Comparison of ENCODE assay signal across 12 cellular contexts in genomic region chr9:36575411-36575882, GRCh38. TPM values are rescaled to one million over a fixed set of nuclear protein-coding genes. Genes with fewer than 3 reads are reported as not detected.
DNase-seq lines count a peak whose midpoint lies in the region; ATAC-seq, FAIRE-seq and TF ChIP-seq lines count a peak whose summit lies in the region.
"Had no signal": no experiment of that assay in that cellular context is flagged by ENCODE, and none has a peak within 500 bp of the region (broad histone marks: within the 10 kb centered on the region; RNA-seq: fewer than 3 reads in every experiment).

No MANE protein-coding gene starts in this region.

- peak overlapping the region; percentile 26 for H3K4me3 ChIP-seq in endodermal cell (ENCODE audit: low read length)

- H3K4me1 Mint-ChIP-seq in activated naive CD4-positive, alpha-beta T cell treated with anti-CD3 and anti-CD28 coated beads, Interleukin-2, amount 10 ng/mL, durations not matched to agents 7 days and 5 days: peaks cover 57% of the 10 kb centered on the region
- H3K4me1 Mint-ChIP-seq in endodermal cell: peaks cover 17% of the 10 kb centered on the region
- H3K4me1 Mint-ChIP-seq in stimulated activated effector memory CD8-positive, alpha-beta T cell treated with anti-CD3 and anti-CD28 coated beads, Interleukin-12 subunit alpha, Interleukin-12 subunit beta, amount 100 ng/mL, for 72 hours: peaks cover 39% of the 10 kb centered on the region

- H3K4me3 Mint-ChIP-seq in activated naive CD4-positive, alpha-beta T cell treated with anti-CD3 and anti-CD28 coated beads, Interleukin-2, amount 10 ng/mL, durations not matched to agents 7 days and 5 days: peak overlapping the region; percentile 27
- peak overlapping the region; percentile 18 for H3K4me3 Mint-ChIP-seq in endodermal cell
- peak overlapping the region; percentile 90 for H3K4me3 Mint-ChIP-seq in stimulated activated effector memory CD8-positive, alpha-beta T cell treated with anti-CD3 and anti-CD28 coated beads, Interleukin-12 subunit alpha, Interleukin-12 subunit beta, amount 100 ng/mL, for 72 hours

- H3K4me1 ChIP-seq in endodermal cell (ENCODE audit: control insufficient read depth, insufficient read depth, low read length): no peaks in the 10 kb centered on the region

- DNase-seq in activated naive CD4-positive, alpha-beta T cell treated with anti-CD3 and anti-CD28 coated beads, Interleukin-2, amount 10 ng/mL, durations not matched to agents 7 days and 5 days: no peak
- DNase-seq in activated naive CD4-positive, alpha-beta T cell treated with Interleukin-2 at 50 U/mL for 16 hours: no peak
- DNase-seq in RWPE1 (ENCODE audit: low spot score) (peak; percentile 30), endodermal cell (no peak), H54 (ENCODE audit: insufficient read length, low spot score) (no peak)
- DNase-seq in stimulated activated effector memory CD8-positive, alpha-beta T cell treated with anti-CD3 and anti-CD28 coated beads, Interleukin-12 subunit alpha, Interleukin-12 subunit beta, amount 100 ng/mL, for 72 hours (ENCODE audit: low spot score in 2 of 2): no peak
- DNase-seq: aorta, NCI-H187 treated with DMSO at 0.1 percent for 48 hours, posterior cingulate gyrus, T-helper 9 cell had no signal

- H3K27ac ChIP-seq in RWPE1 (no peak overlapping the region), endodermal cell (ENCODE audit: low read depth, low read length) (no peak overlapping the region)

- H3K9ac ChIP-seq in endodermal cell (ENCODE audit: extremely low read depth, low read length, poor library complexity, severe bottlenecking): no peak overlapping the region

- peaks cover 6% of the 10 kb centered on the region for H3K27me3 Mint-ChIP-seq in activated naive CD4-positive, alpha-beta T cell treated with anti-CD3 and anti-CD28 coated beads, Interleukin-2, amount 10 ng/mL, durations not matched to agents 7 days and 5 days
- no peaks in the 10 kb centered on the region for H3K27me3 Mint-ChIP-seq in endodermal cell (ENCODE audit: insufficient read depth)

- no peaks in the 10 kb centered on the region for H3K27me3 ChIP-seq in endodermal cell (ENCODE audit: control insufficient read depth, insufficient read depth, low read length, poor library complexity, severe bottlenecking)

- TF ChIP-seq CTCF in RWPE1 (conservative IDR thresholded peaks at IDR 0.05; ENCODE audit: low read depth) (no peak), endodermal cell (conservative IDR thresholded peaks at IDR 0.05) (no peak)

- CTCF ChIA-PET in activated naive CD4-positive, alpha-beta T cell treated with anti-CD3 and anti-CD28 coated beads, Interleukin-2, amount 10 ng/mL, durations not matched to agents 7 days and 5 days (lab: Charles Lee): interaction anchor here (0.6 to 2.2 kb wide), 2 partner anchors 169 to 807 kb away, joined by 3 to 6 read pairs; no protein-coding TSS in a partner anchor
- CTCF ChIA-PET in RWPE1 (lab: Yijun Ruan, JAX): interaction anchor here (0.6 kb wide), 1 partner anchor 168 kb away, joined by 3 read pairs; no protein-coding TSS in a partner anchor

- H3K36me3 ChIP-seq in endodermal cell (ENCODE audit: control insufficient read depth, insufficient read depth, low read length): peaks cover 25% of the 10 kb centered on the region

- FAIRE-seq in H54 (lab: Jason Lieb, UNC): no peak

- no peaks in the 10 kb centered on the region for H3K9me3 Mint-ChIP-seq in activated naive CD4-positive, alpha-beta T cell treated with anti-CD3 and anti-CD28 coated beads, Interleukin-2, amount 10 ng/mL, durations not matched to agents 7 days and 5 days
- no peaks in the 10 kb centered on the region for H3K9me3 Mint-ChIP-seq in endodermal cell
- H3K9me3 Mint-ChIP-seq in stimulated activated effector memory CD8-positive, alpha-beta T cell treated with anti-CD3 and anti-CD28 coated beads, Interleukin-12 subunit alpha, Interleukin-12 subunit beta, amount 100 ng/mL, for 72 hours: no peaks in the 10 kb centered on the region

- WGBS in endodermal cell (ENCODE audit: insufficient coverage in 1 of 2, insufficient read length in 1 of 2), 2 experiments: 90 to 100% methylated on average over 1 to 2 of the region's 2 CpGs

- no peaks in the 10 kb centered on the region for H3K9me3 ChIP-seq in endodermal cell (ENCODE audit: control insufficient read depth, low read length)

- TF ChIP-seq POLR2A in H54 (IDR thresholded peaks at IDR 0.05; ENCODE audit: low read depth, low read length): no peak

- POLR2A ChIA-PET in RWPE1 (lab: Yijun Ruan, JAX; ENCODE audit: low non-redundant PET): interaction anchor here (0.6 kb wide), 1 partner anchor 41 kb away, joined by 10 read pairs; no protein-coding TSS in a partner anchor

- H3K36me3 Mint-ChIP-seq in activated naive CD4-positive, alpha-beta T cell treated with anti-CD3 and anti-CD28 coated beads, Interleukin-2, amount 10 ng/mL, durations not matched to agents 7 days and 5 days: peaks cover 39% of the 10 kb centered on the region
- H3K36me3 Mint-ChIP-seq in endodermal cell (ENCODE audit: low read depth): peaks cover 18% of the 10 kb centered on the region
- peaks cover 30% of the 10 kb centered on the region for H3K36me3 Mint-ChIP-seq in stimulated activated effector memory CD8-positive, alpha-beta T cell treated with anti-CD3 and anti-CD28 coated beads, Interleukin-12 subunit alpha, Interleukin-12 subunit beta, amount 100 ng/mL, for 72 hours

- peak overlapping the region; percentile 76 for H3K27ac Mint-ChIP-seq in activated naive CD4-positive, alpha-beta T cell treated with anti-CD3 and anti-CD28 coated beads, Interleukin-2, amount 10 ng/mL, durations not matched to agents 7 days and 5 days
- peak overlapping the region; percentile 65 for H3K27ac Mint-ChIP-seq in endodermal cell
- peak overlapping the region; percentile 46 for H3K27ac Mint-ChIP-seq in stimulated activated effector memory CD8-positive, alpha-beta T cell treated with anti-CD3 and anti-CD28 coated beads, Interleukin-12 subunit alpha, Interleukin-12 subunit beta, amount 100 ng/mL, for 72 hours

- no peak for ATAC-seq in stimulated activated effector memory CD8-positive, alpha-beta T cell treated with anti-CD3 and anti-CD28 coated beads, Interleukin-12 subunit alpha, Interleukin-12 subunit beta, amount 100 ng/mL, for 72 hours
- ATAC-seq in HG02571 (IDR thresholded peaks at IDR 0.05; ENCODE audit: unreplicated experiment) (no peak), HG02840 (IDR thresholded peaks at IDR 0.05; ENCODE audit: low FRiP score, unreplicated experiment) (no peak)

RNA-seq across cellular contexts. Expression of gene MELK, which starts 2.8 kb away (rescaled TPM):
- total RNA-seq in endodermal cell: 10 to 100 TPM; 45.6 to 88.9 TPM
- 51.1 TPM for polyA plus RNA-seq in endodermal cell (2013, experiment 1 of 2)
- polyA plus RNA-seq in endodermal cell (2013, experiment 2 of 2): 50.6 TPM

Comparison
In these comparisons a context has a peak if more than half of its experiments do, and no peak if none do; other contexts are left out.
1. H3K4me3 Mint-ChIP-seq: peak in every context shown above with its lines; median percentile 90 in stimulated activated effector memory CD8-positive, alpha-beta T cell treated with anti-CD3 and anti-CD28 coated beads, Interleukin-12 subunit alpha, Interleukin-12 subunit beta, amount 100 ng/mL, for 72 hours; 27 in activated naive CD4-positive, alpha-beta T cell treated with anti-CD3 and anti-CD28 coated beads, Interleukin-2, amount 10 ng/mL, durations not matched to agents 7 days and 5 days; 18 in endodermal cell.